Comparison of ENCODE assay signal across 1 cellular context in the genomic region with DNA sequence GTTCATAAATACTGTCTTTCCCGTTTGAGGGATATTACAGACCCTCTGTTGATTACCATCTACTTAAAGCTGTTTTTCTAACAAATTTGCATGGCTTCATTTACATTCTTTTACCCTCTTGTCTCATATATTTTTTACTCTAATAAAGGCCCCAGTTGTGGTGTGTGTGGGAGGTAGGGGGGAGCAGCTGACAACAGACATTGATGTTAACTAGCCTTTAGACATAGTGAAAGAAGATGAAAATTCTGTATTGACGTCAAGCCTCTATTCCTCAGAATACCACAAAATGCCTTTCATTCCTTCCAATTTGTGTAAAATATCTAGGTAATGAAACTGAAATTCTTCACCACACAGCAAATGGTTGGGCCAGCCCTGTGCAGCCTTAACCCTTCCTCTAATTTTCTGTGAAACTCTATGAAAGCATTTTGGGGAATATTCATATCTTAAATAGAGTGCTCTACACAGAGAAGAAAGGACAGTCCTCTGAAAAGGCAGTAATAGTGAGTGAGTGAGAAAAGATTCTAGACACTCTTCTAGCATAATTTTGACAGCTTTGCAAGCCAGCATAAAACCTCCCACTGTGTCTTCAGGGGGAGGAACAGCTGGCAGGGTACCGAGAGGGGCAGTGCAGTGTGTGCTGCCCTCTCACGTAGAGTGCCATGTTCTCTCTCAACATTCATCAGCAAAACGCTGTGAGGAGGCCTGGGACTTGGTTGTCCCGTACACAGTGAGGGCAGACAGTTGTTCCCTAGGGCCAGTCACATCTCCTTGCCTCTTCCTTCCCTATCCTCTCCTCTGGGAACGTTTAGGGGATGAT.
TF ChIP-seq lines count a peak whose summit lies in the region.

No MANE protein-coding gene starts in this region.

TF ChIP-seq in GM12878, 131 proteins besides CTCF, POLR2A, EP300 and RAD21 (continued from another document):
- TF ChIP-seq, protein P1, sequence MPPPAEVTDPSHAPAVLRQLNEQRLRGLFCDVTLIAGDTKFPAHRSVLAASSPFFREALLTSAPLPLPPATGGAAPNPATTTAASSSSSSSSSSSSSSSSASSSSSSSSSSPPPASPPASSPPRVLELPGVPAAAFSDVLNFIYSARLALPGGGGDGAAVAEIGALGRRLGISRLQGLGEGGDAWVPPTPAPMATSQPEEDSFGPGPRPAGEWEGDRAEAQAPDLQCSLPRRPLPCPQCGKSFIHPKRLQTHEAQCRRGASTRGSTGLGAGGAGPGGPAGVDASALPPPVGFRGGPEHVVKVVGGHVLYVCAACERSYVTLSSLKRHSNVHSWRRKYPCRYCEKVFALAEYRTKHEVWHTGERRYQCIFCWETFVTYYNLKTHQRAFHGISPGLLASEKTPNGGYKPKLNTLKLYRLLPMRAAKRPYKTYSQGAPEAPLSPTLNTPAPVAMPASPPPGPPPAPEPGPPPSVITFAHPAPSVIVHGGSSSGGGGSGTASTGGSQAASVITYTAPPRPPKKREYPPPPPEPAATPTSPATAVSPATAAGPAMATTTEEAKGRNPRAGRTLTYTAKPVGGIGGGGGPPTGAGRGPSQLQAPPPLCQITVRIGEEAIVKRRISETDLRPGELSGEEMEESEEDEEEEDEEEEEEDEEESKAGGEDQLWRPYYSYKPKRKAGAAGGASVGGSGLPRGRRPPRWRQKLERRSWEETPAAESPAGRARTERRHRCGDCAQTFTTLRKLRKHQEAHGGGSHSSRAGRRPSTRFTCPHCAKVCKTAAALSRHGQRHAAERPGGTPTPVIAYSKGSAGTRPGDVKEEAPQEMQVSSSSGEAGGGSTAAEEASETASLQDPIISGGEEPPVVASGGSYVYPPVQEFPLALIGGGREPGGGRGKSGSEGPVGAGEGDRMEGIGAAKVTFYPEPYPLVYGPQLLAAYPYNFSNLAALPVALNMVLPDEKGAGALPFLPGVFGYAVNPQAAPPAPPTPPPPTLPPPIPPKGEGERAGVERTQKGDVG (CRISPR knock-in tag; IDR thresholded peaks at IDR 0.05): no peak
- TF ChIP-seq TCF3 (IDR thresholded peaks at IDR 0.05; ENCODE audit: borderline replicate concordance, insufficient read depth, low read depth, low read length) (0 out of 2 replicates have a peak, but pooled peaks have one; percentile 12), GABPA (IDR thresholded peaks at IDR 0.05; ENCODE audit: low read depth) (no peak), CREM (IDR thresholded peaks at IDR 0.05; ENCODE audit: low read depth) (peak; percentile 82), EZH2 (IDR thresholded peaks at IDR 0.05; ENCODE audit: borderline replicate concordance, control insufficient read depth, low read depth, low read length) (no peak), STAT1 (conservative IDR thresholded peaks at IDR 0.05) (no peak), CBFB (IDR thresholded peaks at IDR 0.05; ENCODE audit: low read depth) (peak; percentile 74; the same call in 1 of the 2 replicates), SPI1 (IDR thresholded peaks at IDR 0.05; ENCODE audit: borderline replicate concordance, insufficient read depth, low read depth, low read length) (no peak)
- TF ChIP-seq, protein P2, sequence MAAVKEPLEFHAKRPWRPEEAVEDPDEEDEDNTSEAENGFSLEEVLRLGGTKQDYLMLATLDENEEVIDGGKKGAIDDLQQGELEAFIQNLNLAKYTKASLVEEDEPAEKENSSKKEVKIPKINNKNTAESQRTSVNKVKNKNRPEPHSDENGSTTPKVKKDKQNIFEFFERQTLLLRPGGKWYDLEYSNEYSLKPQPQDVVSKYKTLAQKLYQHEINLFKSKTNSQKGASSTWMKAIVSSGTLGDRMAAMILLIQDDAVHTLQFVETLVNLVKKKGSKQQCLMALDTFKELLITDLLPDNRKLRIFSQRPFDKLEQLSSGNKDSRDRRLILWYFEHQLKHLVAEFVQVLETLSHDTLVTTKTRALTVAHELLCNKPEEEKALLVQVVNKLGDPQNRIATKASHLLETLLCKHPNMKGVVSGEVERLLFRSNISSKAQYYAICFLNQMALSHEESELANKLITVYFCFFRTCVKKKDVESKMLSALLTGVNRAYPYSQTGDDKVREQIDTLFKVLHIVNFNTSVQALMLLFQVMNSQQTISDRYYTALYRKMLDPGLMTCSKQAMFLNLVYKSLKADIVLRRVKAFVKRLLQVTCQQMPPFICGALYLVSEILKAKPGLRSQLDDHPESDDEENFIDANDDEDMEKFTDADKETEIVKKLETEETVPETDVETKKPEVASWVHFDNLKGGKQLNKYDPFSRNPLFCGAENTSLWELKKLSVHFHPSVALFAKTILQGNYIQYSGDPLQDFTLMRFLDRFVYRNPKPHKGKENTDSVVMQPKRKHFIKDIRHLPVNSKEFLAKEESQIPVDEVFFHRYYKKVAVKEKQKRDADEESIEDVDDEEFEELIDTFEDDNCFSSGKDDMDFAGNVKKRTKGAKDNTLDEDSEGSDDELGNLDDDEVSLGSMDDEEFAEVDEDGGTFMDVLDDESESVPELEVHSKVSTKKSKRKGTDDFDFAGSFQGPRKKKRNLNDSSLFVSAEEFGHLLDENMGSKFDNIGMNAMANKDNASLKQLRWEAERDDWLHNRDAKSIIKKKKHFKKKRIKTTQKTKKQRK (IDR thresholded peaks at IDR 0.05; ENCODE audit: low read depth, low read length): no peak
